ENCODE assay signal across 18 cellular contexts in the genomic region with DNA sequence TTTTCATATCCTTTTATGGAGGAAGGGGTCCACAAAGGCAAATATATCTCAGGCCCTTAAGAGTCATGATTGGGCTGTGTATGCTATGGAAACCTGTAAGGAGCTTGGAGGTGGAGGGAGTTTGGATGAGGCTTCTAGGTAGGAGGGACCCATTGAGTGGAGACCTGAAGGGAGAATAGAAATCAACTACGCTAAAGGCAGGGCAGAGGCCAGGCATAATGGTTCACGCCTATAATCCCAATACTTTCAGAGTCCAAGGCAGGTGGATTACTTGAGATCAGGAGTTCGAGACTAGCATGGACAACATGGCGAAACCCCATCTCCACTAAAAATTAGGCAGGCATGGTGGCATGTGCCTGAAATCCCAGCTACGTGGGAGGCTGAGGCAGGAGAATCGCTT. TPM values are rescaled to one million over a fixed set of nuclear protein-coding genes. Genes with fewer than 3 reads are reported as not detected.
DNase-seq lines count a peak whose midpoint lies in the region; ATAC-seq lines count a peak whose summit lies in the region.
"Had no signal": no experiment of that assay in that cellular context is flagged by ENCODE, and none has a peak within 500 bp of the region (broad histone marks: within the 10 kb centered on the region; RNA-seq: fewer than 3 reads in every experiment).

No MANE protein-coding gene starts in this region.

- H3K4me1 Mint-ChIP-seq in activated naive CD4-positive, alpha-beta T cell treated with anti-CD3 and anti-CD28 coated beads, Interleukin-2, amount 50 U/mL, for 24 hours = peaks cover 29% of the 10 kb centered on the region
- peaks cover 32% of the 10 kb centered on the region for H3K4me1 Mint-ChIP-seq in activated CD8-positive, alpha-beta T cell treated with anti-CD3 and anti-CD28 coated beads, Interleukin-2, amount 10 ng/mL, durations not matched to agents 7 days and 5 days (ENCODE audit: low read depth)
- peaks cover 15 to 41% (median 27%) of the 10 kb centered on the region in 7 donors for H3K4me1 Mint-ChIP-seq in naive thymus-derived CD4-positive, alpha-beta T cell

- CTCF ChIA-PET in activated CD8-positive, alpha-beta T cell treated with anti-CD3 and anti-CD28 coated beads, Interleukin-2, amount 10 ng/mL, durations not matched to agents 7 days and 5 days (lab: Charles Lee) = interaction anchor here (1.1 kb wide), 1 partner anchor 11 kb away, joined by 3 read pairs; no protein-coding TSS in a partner anchor
- CTCF ChIA-PET in naive thymus-derived CD4-positive, alpha-beta T cell (lab: Charles Lee) = no interaction called here

- H3K27me3 Mint-ChIP-seq in activated naive CD4-positive, alpha-beta T cell treated with anti-CD3 and anti-CD28 coated beads, Interleukin-2, amount 50 U/mL, for 24 hours = no peaks in the 10 kb centered on the region
- H3K27me3 Mint-ChIP-seq in activated CD8-positive, alpha-beta T cell treated with anti-CD3 and anti-CD28 coated beads, Interleukin-2, amount 10 ng/mL, durations not matched to agents 7 days and 5 days (ENCODE audit: low read depth) = no peaks in the 10 kb centered on the region
- H3K27me3 Mint-ChIP-seq in naive thymus-derived CD4-positive, alpha-beta T cell = no peaks in the 10 kb centered on the region
- H3K27me3 Mint-ChIP-seq: CD8-positive, alpha-beta memory T cell had no signal

- POLR2A ChIA-PET in activated CD8-positive, alpha-beta T cell treated with anti-CD3 and anti-CD28 coated beads, Interleukin-2, amount 10 ng/mL, durations not matched to agents 7 days and 5 days (lab: Charles Lee) = interaction anchor here (0.7 kb wide), 1 partner anchor 18 kb away, joined by 3 read pairs; no protein-coding TSS in a partner anchor
- POLR2A ChIA-PET in naive thymus-derived CD4-positive, alpha-beta T cell (lab: Charles Lee) = interaction anchor here (0.6 to 2.8 kb wide), 4 partner anchors 15 to 313 kb away, joined by 3 to 15 read pairs (median 4); no protein-coding TSS in a partner anchor

- intact Hi-C loops in naive thymus-derived CD4-positive, alpha-beta T cell (cut with micrococcal nuclease) = no loop called here

- H3K9me3 ChIP-seq in naive thymus-derived CD4-positive, alpha-beta T cell (ENCODE audit: control insufficient read depth in 2 of 3, low read length in 3 of 3) = no peaks in the 10 kb centered on the region
- H3K9me3 ChIP-seq: BLaER1 had no signal

- H3K4me3 ChIP-seq in naive thymus-derived CD4-positive, alpha-beta T cell (ENCODE audit: low read length) = no peak overlapping the region
- H3K4me3 ChIP-seq: BLaER1, GM23338, PC-9 had no signal

- no peaks in the 10 kb centered on the region for H3K27me3 ChIP-seq in naive thymus-derived CD4-positive, alpha-beta T cell (ENCODE audit: control insufficient read depth in 2 of 2, insufficient read depth in 2 of 2, low read length in 2 of 2)
- H3K27me3 ChIP-seq: BLaER1 had no signal

- H3K27ac ChIP-seq in naive thymus-derived CD4-positive, alpha-beta T cell (ENCODE audit: low read depth, low read length) = no peak overlapping the region
- H3K27ac ChIP-seq: BLaER1, PC-9 had no signal

- ATAC-seq in activated CD8-positive, alpha-beta T cell treated with anti-CD3 and anti-CD28 coated beads, Interleukin-2, amount 10 ng/mL, durations not matched to agents 7 days and 5 days = no peak
- ATAC-seq in naive thymus-derived CD4-positive, alpha-beta T cell = no peak
- ATAC-seq in HG03045 (IDR thresholded peaks at IDR 0.05; ENCODE audit: unreplicated experiment) = no peak
- no peak for ATAC-seq in HG02623 (IDR thresholded peaks at IDR 0.05; ENCODE audit: unreplicated experiment)
- ATAC-seq: GM23338, HCT116 had no signal

- no peaks in the 10 kb centered on the region for H3K36me3 ChIP-seq in naive thymus-derived CD4-positive, alpha-beta T cell (ENCODE audit: control insufficient read depth in 2 of 3, insufficient read depth in 3 of 3, low read length in 3 of 3)
- H3K36me3 ChIP-seq: BLaER1 had no signal

- peaks cover 7 to 9% of the 10 kb centered on the region in 2 donors for H3K4me1 ChIP-seq in naive thymus-derived CD4-positive, alpha-beta T cell (ENCODE audit: control insufficient read depth in 2 of 2, insufficient read depth in 2 of 2, low read length in 2 of 2)

- H3K27ac Mint-ChIP-seq in activated naive CD4-positive, alpha-beta T cell treated with anti-CD3 and anti-CD28 coated beads, Interleukin-2, amount 50 U/mL, for 24 hours = peak overlapping the region; percentile 32
- H3K27ac Mint-ChIP-seq in activated CD8-positive, alpha-beta T cell treated with anti-CD3 and anti-CD28 coated beads, Interleukin-2, amount 10 ng/mL, durations not matched to agents 7 days and 5 days = peak overlapping the region; percentile 71
- peak overlapping the region in 7 of 9 donors; percentile 20 to 91 (median 69) for H3K27ac Mint-ChIP-seq in naive thymus-derived CD4-positive, alpha-beta T cell
- H3K27ac Mint-ChIP-seq: GM23338 had no signal

- no peak for DNase-seq in activated naive CD4-positive, alpha-beta T cell (lab: John Stamatoyannopoulos, UW)
- no peak for DNase-seq in activated CD8-positive, alpha-beta T cell treated with anti-CD3 and anti-CD28 coated beads, Interleukin-2, amount 10 ng/mL, durations not matched to agents 7 days and 5 days
- DNase-seq in naive thymus-derived CD4-positive, alpha-beta T cell = no peak
- no peak for DNase-seq in dedifferentiated amniotic fluid mesenchymal stem cell (ENCODE audit: extremely low spot score)
- no peak for DNase-seq in activated CD4-positive, alpha-beta T cell treated with anti-CD3 and anti-CD28 coated beads for 4 hours
- DNase-seq: CD8-positive, alpha-beta memory T cell; DMS79; KG1; NCI-H1436 treated with DMSO at 0.1 percent for 48 hours; NCI-H2081; NCI-H748 treated with DMSO at 0.1 percent for 48 hours; PC-9 had no signal

- H3K4me3 Mint-ChIP-seq in activated naive CD4-positive, alpha-beta T cell treated with anti-CD3 and anti-CD28 coated beads, Interleukin-2, amount 50 U/mL, for 24 hours = no peak overlapping the region
- H3K4me3 Mint-ChIP-seq in activated CD8-positive, alpha-beta T cell treated with anti-CD3 and anti-CD28 coated beads, Interleukin-2, amount 10 ng/mL, durations not matched to agents 7 days and 5 days = no peak overlapping the region
- no peak overlapping the region for H3K4me3 Mint-ChIP-seq in naive thymus-derived CD4-positive, alpha-beta T cell
- H3K4me3 Mint-ChIP-seq: CD8-positive, alpha-beta memory T cell; GM23338 had no signal

- H3K36me3 Mint-ChIP-seq in activated naive CD4-positive, alpha-beta T cell treated with anti-CD3 and anti-CD28 coated beads, Interleukin-2, amount 50 U/mL, for 24 hours = no peaks in the 10 kb centered on the region
- no peaks in the 10 kb centered on the region for H3K36me3 Mint-ChIP-seq in activated CD8-positive, alpha-beta T cell treated with anti-CD3 and anti-CD28 coated beads, Interleukin-2, amount 10 ng/mL, durations not matched to agents 7 days and 5 days (ENCODE audit: low read depth)
- H3K36me3 Mint-ChIP-seq in naive thymus-derived CD4-positive, alpha-beta T cell = peaks cover 0 to 1% (median 0%) of the 10 kb centered on the region in 5 donors
- H3K36me3 Mint-ChIP-seq: CD8-positive, alpha-beta memory T cell had no signal

- H3K9me3 Mint-ChIP-seq in activated naive CD4-positive, alpha-beta T cell treated with anti-CD3 and anti-CD28 coated beads, Interleukin-2, amount 50 U/mL, for 24 hours = no peaks in the 10 kb centered on the region
- no peaks in the 10 kb centered on the region for H3K9me3 Mint-ChIP-seq in activated CD8-positive, alpha-beta T cell treated with anti-CD3 and anti-CD28 coated beads, Interleukin-2, amount 10 ng/mL, durations not matched to agents 7 days and 5 days (ENCODE audit: insufficient read depth)
- no peaks in the 10 kb centered on the region for H3K9me3 Mint-ChIP-seq in naive thymus-derived CD4-positive, alpha-beta T cell
- H3K9me3 Mint-ChIP-seq: CD8-positive, alpha-beta memory T cell; GM23338 had no signal

RNA-seq across cellular contexts. Expression of a gene that starts 34.4 kb away (rescaled TPM):
- total RNA-seq in activated CD8-positive, alpha-beta T cell treated with anti-CD3 and anti-CD28 coated beads, Interleukin-2, amount 10 ng/mL, durations not matched to agents 7 days and 5 days = 100 to 1,000 TPM; 104 to 113 TPM
- total RNA-seq in naive thymus-derived CD4-positive, alpha-beta T cell = 100 to 1,000 TPM in 3 of 5 experiments, 10 to 100 TPM in 2; 72.6 to 104 (median 100) TPM
- polyA plus RNA-seq in naive thymus-derived CD4-positive, alpha-beta T cell = 10 to 100 TPM; 17.3 to 55.2 TPM
